Comparison of ENCODE assay signal across 1 cellular context in genomic region chr1:15559189-15559815, GRCh38.
TF ChIP-seq lines count a peak whose summit lies in the region.

No MANE protein-coding gene starts in this region.

TF ChIP-seq in SK-N-SH, 30 proteins besides CTCF, POLR2A, EP300 and RAD21 (continued from another document):
- TF ChIP-seq USF2 (IDR thresholded peaks at IDR 0.05; ENCODE audit: borderline replicate concordance, low read depth, low read length), result no peak
- no peak for TF ChIP-seq MEF2A (IDR thresholded peaks at IDR 0.05; ENCODE audit: borderline replicate concordance, low read depth)
- TF ChIP-seq RXRA (IDR thresholded peaks at IDR 0.05; ENCODE audit: borderline replicate concordance, low read depth), result no peak
- no peak for TF ChIP-seq ZBTB33 (IDR thresholded peaks at IDR 0.05; ENCODE audit: borderline replicate concordance, low read depth)
- no peak for TF ChIP-seq IRF3 (IDR thresholded peaks at IDR 0.05; ENCODE audit: low read depth, low read length)
